In the genomic region with DNA sequence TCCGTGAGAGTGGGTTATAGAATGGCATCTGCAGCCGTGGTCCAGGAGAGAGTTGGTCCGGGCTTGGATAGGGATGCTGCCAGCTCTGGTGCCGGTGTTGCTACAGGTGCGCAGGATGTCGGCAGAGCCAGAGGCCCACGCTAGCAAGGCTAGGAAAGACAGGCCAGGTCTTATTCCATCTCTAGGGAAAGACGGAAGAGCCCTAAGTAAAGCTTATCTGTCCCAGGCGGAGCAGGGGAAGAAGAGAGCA, we compare ENCODE assay signal across 8 cellular contexts. TPM values are rescaled to one million over a fixed set of nuclear protein-coding genes. Genes with fewer than 3 reads are reported as not detected.
DNase-seq lines count a peak whose midpoint lies in the region; ATAC-seq and TF ChIP-seq lines count a peak whose summit lies in the region.

No MANE protein-coding gene starts in this region.

- 0 out of 2 replicates have a peak overlapping the region, but pooled peaks have one; percentile 51 for H3K4ac ChIP-seq in IMR-90 (ENCODE audit: low read depth, low read length)

- BruUV-seq in IMR-90 (replicated peaks; lab: Mats Ljungman, UMichigan) = no TSS peak

- H2BK15ac ChIP-seq in IMR-90 (ENCODE audit: low read depth, low read length) = no peak overlapping the region

- DNase-seq in DMS53 treated with DMSO at 0.1 percent for 48 hours (lab: John Stamatoyannopoulos, UW; ENCODE audit: unreplicated experiment) = peak; percentile 57
- DNase-seq in DMS53 (lab: John Stamatoyannopoulos, UW) = no peak
- no peak for DNase-seq in IMR-90
- no peak for DNase-seq in colonic mucosa
- DNase-seq in neural crest cell (ENCODE audit: low read depth, low spot score) = no peak
- no peak for DNase-seq in GM19238 (ENCODE audit: insufficient read length, low spot score)

- H3K9ac ChIP-seq in IMR-90 (ENCODE audit: low read depth, low read length) = peak overlapping the region; percentile 13; the same call in 1 of the 2 replicates
- H3K9ac ChIP-seq in colonic mucosa (ENCODE audit: low read depth in 2 of 2, low read length in 2 of 2) = peak overlapping the region; percentile 67 to 76

- no peak for TF ChIP-seq POLR2A in IMR-90 (IDR thresholded peaks at IDR 0.05; ENCODE audit: low read depth, low read length)

- CTCF ChIA-PET in IMR-90 (lab: Yijun Ruan, JAX) = interaction anchor here (0.9 to 1.5 kb wide), 3 partner anchors 8 to 78 kb away, joined by 3 to 4 read pairs (median 3); no protein-coding TSS in a partner anchor

- peak overlapping the region; percentile 91 for H3K4me3 Mint-ChIP-seq in neural crest cell

- H3K27me3 Mint-ChIP-seq in neural crest cell (ENCODE audit: low read depth) = no peaks in the 10 kb centered on the region

- peak overlapping the region; percentile 82 for H2AK9ac ChIP-seq in IMR-90 (replicated peaks; ENCODE audit: low read depth, low read length, poor library complexity)

- H3K79me1 ChIP-seq in IMR-90 (ENCODE audit: low read depth in 1 of 2, low read length in 2 of 2) = peaks cover 17 to 38% of the 10 kb centered on the region in 2 experiments; a peak in 3 of 4 replicates

- no peak overlapping the region for H4K5ac ChIP-seq in IMR-90 (ENCODE audit: low read depth, low read length)

- H3K18ac ChIP-seq in IMR-90 (ENCODE audit: low read depth, low read length) = no peak overlapping the region

- intact Hi-C loops in IMR-90 (cut with micrococcal nuclease) (no loop called here), colonic mucosa (cut with DNase I) (no loop called here)

- peak overlapping the region; percentile 73; the same call in 1 of the 2 replicates for H3K14ac ChIP-seq in IMR-90 (replicated peaks; ENCODE audit: low read depth, low read length)

- no peak overlapping the region for H2BK20ac ChIP-seq in IMR-90 (ENCODE audit: low read depth, low read length)

- H4K20me1 ChIP-seq in IMR-90 (ENCODE audit: insufficient read depth, low read length) = peaks cover 11% of the 10 kb centered on the region; the same call in 1 of the 2 replicates

- POLR2A ChIA-PET in IMR-90 (lab: Charles Lee; ENCODE audit: unreplicated experiment) = no interaction called here

- H3K9me3 ChIP-seq in IMR-90 (ENCODE audit: control insufficient read depth, insufficient read depth, low read length) (no peaks in the 10 kb centered on the region), colonic mucosa (no peaks in the 10 kb centered on the region)

- no peaks in the 10 kb centered on the region for H3K27me3 ChIP-seq in IMR-90 (ENCODE audit: control insufficient read depth, insufficient read depth, low read length)
- no peaks in the 10 kb centered on the region for H3K27me3 ChIP-seq in colonic mucosa

- H2BK120ac ChIP-seq in IMR-90 (ENCODE audit: low read depth, low read length) = no peak overlapping the region

- peak overlapping the region; percentile 99 for H2AFZ ChIP-seq in IMR-90 (replicated peaks; ENCODE audit: low read length, poor library complexity)

- no peak overlapping the region; the same call in 1 of the 2 replicates for H2AK5ac ChIP-seq in IMR-90 (ENCODE audit: low read depth, low read length)

- H3K23ac ChIP-seq in IMR-90 (ENCODE audit: low read depth, low read length) = peak overlapping the region; percentile 12; the same call in 1 of the 2 replicates

- dilution Hi-C loops in IMR-90 (cut with HindIII; ENCODE audit: low sequenced_read_pairs, unreplicated experiment) = no loop called here

- H3K9me3 Mint-ChIP-seq in neural crest cell = no peaks in the 10 kb centered on the region

- no peak for ATAC-seq in IMR-90 (ENCODE audit: low read depth)
- no peak for ATAC-seq in GM19328 (IDR thresholded peaks at IDR 0.05; ENCODE audit: unreplicated experiment)
- no peak for ATAC-seq in GM21737 (IDR thresholded peaks at IDR 0.05; ENCODE audit: unreplicated experiment)

- peaks cover 9% of the 10 kb centered on the region for H3K36me3 Mint-ChIP-seq in neural crest cell (ENCODE audit: low read depth)

- no peak for TF ChIP-seq RAD21 in IMR-90 (IDR thresholded peaks at IDR 0.05; ENCODE audit: low read length)

- peaks cover 38% of the 10 kb centered on the region for H3K4me1 Mint-ChIP-seq in neural crest cell

- H3K27ac Mint-ChIP-seq in neural crest cell (ENCODE audit: unreplicated experiment) = no peak overlapping the region

- H3K27ac ChIP-seq in IMR-90 (ENCODE audit: insufficient read depth, low read length) (peak overlapping the region; percentile 5; the same call in 1 of the 2 replicates), colonic mucosa (peak overlapping the region; percentile 91)

- in situ Hi-C loops in IMR-90 (cut with MboI; ENCODE audit: low sequenced_read_pairs) = loop anchor here (10.0 to 25.0 kb wide), 3 partner anchors 299 to 1048 kb away; a partner anchor contains a TSS

- 0% methylated on average over 4 of the region's 9 CpGs; no CpG with 5 or more reads in 1 of the 2 experiments for WGBS in IMR-90 (ENCODE audit: extremely low coverage in 2 of 2, insufficient read length in 1 of 2), 2 experiments

- no peak overlapping the region for H2BK5ac ChIP-seq in IMR-90 (ENCODE audit: low read depth, low read length, poor library complexity, severe bottlenecking)

- H3K4me3 ChIP-seq in IMR-90 (ENCODE audit: insufficient read depth, low read depth, low read length) = peak overlapping the region; percentile 97
- peak overlapping the region; percentile 90 for H3K4me3 ChIP-seq in colonic mucosa

- H3K4me2 ChIP-seq in IMR-90 (ENCODE audit: low read depth, low read length) = peak overlapping the region; percentile 87

- peak overlapping the region in 1 of 2 experiments; percentile 20; a peak in 2 of 4 replicates for H4K8ac ChIP-seq in IMR-90 (ENCODE audit: low read depth in 2 of 2, low read length in 2 of 2)

- peak overlapping the region; percentile 61 for H4K91ac ChIP-seq in IMR-90 (ENCODE audit: insufficient read depth, low read depth, low read length)

- peak overlapping the region; percentile 64; the same call in 1 of the 2 replicates for H3K56ac ChIP-seq in IMR-90 (ENCODE audit: extremely low read depth, insufficient read depth, low read length)

- H3K4me1 ChIP-seq in IMR-90 (ENCODE audit: control insufficient read depth, insufficient read depth, low read length) (peaks cover 11% of the 10 kb centered on the region), colonic mucosa (peaks cover 19% of the 10 kb centered on the region)

- TF ChIP-seq CTCF in IMR-90 (conservative IDR thresholded peaks at IDR 0.05; ENCODE audit: low read depth, low read length) = no peak
- no peak for TF ChIP-seq CTCF in colonic mucosa (IDR thresholded peaks at IDR 0.05)
- TF ChIP-seq CTCF in neural crest cell (conservative IDR thresholded peaks at IDR 0.05) = no peak

- peaks cover 19% of the 10 kb centered on the region for H3K9me1 ChIP-seq in IMR-90 (ENCODE audit: insufficient read depth, low read length)

- H3K36me3 ChIP-seq in IMR-90 (ENCODE audit: control insufficient read depth, insufficient read depth, low read length) (peaks cover 23% of the 10 kb centered on the region), colonic mucosa (peaks cover 13% of the 10 kb centered on the region)

TF ChIP-seq in IMR-90, 13 proteins besides CTCF, POLR2A, EP300 and RAD21 (continues in another document):
- TF ChIP-seq FOS (IDR thresholded peaks at IDR 0.05; ENCODE audit: low read depth, low read length) (no peak), MAFK (IDR thresholded peaks at IDR 0.05; ENCODE audit: low read depth, low read length) (no peak), MXI1 (IDR thresholded peaks at IDR 0.05; ENCODE audit: borderline replicate concordance, low read depth, low read length) (no peak), MAZ (IDR thresholded peaks at IDR 0.05; ENCODE audit: borderline replicate concordance, low read depth, low read length) (no peak), RCOR1 (IDR thresholded peaks at IDR 0.05; ENCODE audit: insufficient replicate concordance, low read length) (no peak), BHLHE40 (IDR thresholded peaks at IDR 0.05; ENCODE audit: low read depth, low read length) (no peak), NFE2L2 (IDR thresholded peaks at IDR 0.05; ENCODE audit: low read depth, low read length) (no peak), CHD1 (IDR thresholded peaks at IDR 0.05; ENCODE audit: low read depth, low read length) (no peak), SMC3 (IDR thresholded peaks at IDR 0.05; ENCODE audit: low read depth, low read length) (no peak)

RNA-seq across cellular contexts. Expression of a gene that starts 0.5 kb away (rescaled TPM):
- 42.8 and 55.3 TPM in 2 replicates for total RNA-seq in IMR-90 (2012; rRNA removed)
- polyA plus RNA-seq in IMR-90 (2012; rRNA removed) = 97.9 and 106 TPM in 2 replicates
- polyA plus RNA-seq in IMR-90 (2012; cell fraction: cytosol; rRNA removed) = 63.5 and 137 TPM in 2 replicates
- polyA plus RNA-seq in IMR-90 (2012; cell fraction: nucleus; rRNA removed; ENCODE audit: low replicate concordance) = 39.9 and 96.7 TPM in 2 replicates
- total RNA-seq in colonic mucosa = 100 to 1,000 TPM; 199 to 235 TPM
- 81.4 and 88.5 TPM in 2 replicates for total RNA-seq in neural crest cell

RNA-seq across cellular contexts. Expression of a gene that starts 5.0 kb away (rescaled TPM):
- total RNA-seq in IMR-90 (2012; rRNA removed) (not detected in 2 replicates), colonic mucosa (1 to 10 TPM in 1 of 2 donors, under 1 TPM in 1; 0.85 to 1.5 TPM), neural crest cell (0.42 and 0.66 TPM in 2 replicates)
- not detected in 2 replicates for polyA plus RNA-seq in IMR-90 (2012; rRNA removed)
- polyA plus RNA-seq in IMR-90 (2012; cell fraction: cytosol; rRNA removed) = 0.09 TPM in 1 of 2 replicates, not detected in the other
- 1.3 and 2.4 TPM in 2 replicates for polyA plus RNA-seq in IMR-90 (2012; cell fraction: nucleus; rRNA removed; ENCODE audit: low replicate concordance)

RNA-seq across cellular contexts. Expression of a gene that starts 5.9 kb away (rescaled TPM):
- total RNA-seq in IMR-90 (2012; rRNA removed) (15.0 and 15.1 TPM in 2 replicates), colonic mucosa (10 to 100 TPM; 21.1 to 49.6 TPM), neural crest cell (28.3 and 30.3 TPM in 2 replicates)
- polyA plus RNA-seq in IMR-90 (2012; rRNA removed) = 19.2 and 21.6 TPM in 2 replicates
- polyA plus RNA-seq in IMR-90 (2012; cell fraction: cytosol; rRNA removed) = 18.2 and 19.4 TPM in 2 replicates
- 36.2 and 51.2 TPM in 2 replicates for polyA plus RNA-seq in IMR-90 (2012; cell fraction: nucleus; rRNA removed; ENCODE audit: low replicate concordance)

RNA-seq across cellular contexts. Expression of a gene that starts 10.9 kb away (rescaled TPM):
- total RNA-seq in IMR-90 (2012; rRNA removed) (92.2 and 104 TPM in 2 replicates), colonic mucosa (100 to 1,000 TPM; 151 to 320 TPM), neural crest cell (125 and 131 TPM in 2 replicates)
- 141 and 171 TPM in 2 replicates for polyA plus RNA-seq in IMR-90 (2012; rRNA removed)
- polyA plus RNA-seq in IMR-90 (2012; cell fraction: cytosol; rRNA removed) = 43.0 and 114 TPM in 2 replicates
- 126 and 258 TPM in 2 replicates for polyA plus RNA-seq in IMR-90 (2012; cell fraction: nucleus; rRNA removed; ENCODE audit: low replicate concordance)

RNA-seq across cellular contexts. Expression of a gene that starts 11.8 kb away (rescaled TPM):
- total RNA-seq in IMR-90 (2012; rRNA removed) = 26.1 and 37.5 TPM in 2 replicates
- 28.9 and 31.6 TPM in 2 replicates for polyA plus RNA-seq in IMR-90 (2012; rRNA removed)
- polyA plus RNA-seq in IMR-90 (2012; cell fraction: cytosol; rRNA removed) = 14.8 and 16.4 TPM in 2 replicates
- polyA plus RNA-seq in IMR-90 (2012; cell fraction: nucleus; rRNA removed; ENCODE audit: low replicate concordance) = 88.7 and 145 TPM in 2 replicates
- 10 to 100 TPM; 36.1 to 70.4 TPM for total RNA-seq in colonic mucosa
- total RNA-seq in neural crest cell = 65.5 and 82.2 TPM in 2 replicates
